In the genomic region with DNA sequence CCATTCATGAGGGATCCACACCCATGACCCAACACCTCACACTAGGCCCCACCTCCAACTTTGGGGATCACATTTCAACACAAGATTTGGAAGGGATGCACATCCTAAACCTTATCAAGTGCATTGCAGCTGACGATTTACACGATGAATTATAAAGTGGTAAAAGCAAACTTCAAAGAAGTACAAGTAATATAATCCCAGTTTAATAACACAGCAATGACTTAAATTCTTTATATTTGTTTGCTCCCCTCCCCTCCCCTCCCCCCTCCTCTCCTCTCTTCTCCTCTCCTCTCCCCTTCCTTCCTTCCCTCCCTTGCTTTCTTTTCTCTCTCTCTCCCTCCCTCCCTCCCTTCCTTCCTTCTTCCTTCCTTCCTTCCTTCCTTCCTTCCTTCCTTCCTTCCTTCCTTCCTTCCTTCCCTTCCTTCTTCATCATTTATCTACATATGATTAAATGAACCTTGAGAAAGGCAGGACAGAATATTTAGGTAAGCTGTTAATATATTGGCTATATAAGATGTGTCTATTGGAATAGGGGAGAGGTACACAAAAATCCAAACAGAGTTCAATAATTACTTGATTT, we compare ENCODE assay signal across 2 cellular contexts.
TF ChIP-seq lines count a peak whose summit lies in the region.

No MANE protein-coding gene starts in this region.

TF ChIP-seq in HepG2, 621 proteins besides CTCF, POLR2A, EP300 and RAD21:
- no peak for TF ChIP-seq TRIM24 (CRISPR knock-in tag; IDR thresholded peaks at IDR 0.05)
- peak; percentile 70 for TF ChIP-seq HNRNPK (IDR thresholded peaks at IDR 0.05; ENCODE audit: low read depth, low read length, poor library complexity, severe bottlenecking)
- TF ChIP-seq NCOR1 (IDR thresholded peaks at IDR 0.05; ENCODE audit: borderline replicate concordance, low read length) = no peak
- TF ChIP-seq PBX3 (CRISPR knock-in tag; IDR thresholded peaks at IDR 0.05; ENCODE audit: borderline replicate concordance) = no peak
- no peak for TF ChIP-seq MAF1 (CRISPR knock-in tag; IDR thresholded peaks at IDR 0.05; ENCODE audit: borderline replicate concordance)
- no peak for TF ChIP-seq FOXA1 (IDR thresholded peaks at IDR 0.05)
- TF ChIP-seq FOXA1 (CRISPR knock-in tag; IDR thresholded peaks at IDR 0.05) = no peak
- TF ChIP-seq PCBP1 (IDR thresholded peaks at IDR 0.05; ENCODE audit: borderline replicate concordance, low read depth, low read length) = 0 out of 2 replicates have a peak, but pooled peaks have one; percentile 30
- no peak for TF ChIP-seq ZNF432 (CRISPR knock-in tag; IDR thresholded peaks at IDR 0.05; ENCODE audit: borderline replicate concordance)
TF ChIP-seq in HepG2: peak in this region for 2.

TF ChIP-seq in H1, 55 proteins besides CTCF, POLR2A, EP300 and RAD21:
- TF ChIP-seq HDAC2 (IDR thresholded peaks at IDR 0.05; ENCODE audit: borderline replicate concordance in 1 of 2, low read depth in 2 of 2, low read length in 2 of 2) = no peak
- TF ChIP-seq, protein P1, sequence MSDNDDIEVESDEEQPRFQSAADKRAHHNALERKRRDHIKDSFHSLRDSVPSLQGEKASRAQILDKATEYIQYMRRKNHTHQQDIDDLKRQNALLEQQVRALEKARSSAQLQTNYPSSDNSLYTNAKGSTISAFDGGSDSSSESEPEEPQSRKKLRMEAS (IDR thresholded peaks at IDR 0.05) = no peak
TF ChIP-seq in H1: peak in this region for 0.
